Comparison of ENCODE assay signal across 31 cellular contexts in genomic region chr1:101332622-101333021, GRCh38.
"Had no signal": no experiment of that assay in that cellular context is flagged by ENCODE, and none has a peak within 500 bp of the region (broad histone marks: within the 10 kb centered on the region; RNA-seq: fewer than 3 reads in every experiment).

No MANE protein-coding gene starts in this region.

- H3K4me1 ChIP-seq: heart right ventricle, left lung, lower lobe of right lung, pancreas, prostate gland, suprapubic skin, tibial artery, upper lobe of right lung had no signal

- H3K27ac Mint-ChIP-seq: stimulated activated effector memory CD8-positive, alpha-beta T cell treated with anti-CD3 and anti-CD28 coated beads, Interleukin-12 subunit alpha, Interleukin-12 subunit beta, amount 100 ng/mL, for 72 hours had no signal

- H3K4me2 ChIP-seq: hepatocyte had no signal

- H2AFZ ChIP-seq: hepatocyte had no signal

- H3K79me2 ChIP-seq: hepatocyte had no signal

- H3K4me3 ChIP-seq: heart right ventricle, hepatocyte, left lung, lower lobe of right lung, pancreas, prostate gland, skin epidermis, suprapubic skin, thoracic aorta, tibial artery, upper lobe of right lung had no signal

- FAIRE-seq: islet of Langerhans, kidney, pancreas, urothelium cell line had no signal

- ATAC-seq: heart right ventricle; left colon; left lung; lower lobe of right lung; naive thymus-derived CD8-positive, alpha-beta T cell; pancreas; right cardiac atrium; sciatic nerve; stimulated activated effector memory CD8-positive, alpha-beta T cell treated with anti-CD3 and anti-CD28 coated beads, Interleukin-12 subunit alpha, Interleukin-12 subunit beta, amount 100 ng/mL, for 72 hours; upper lobe of right lung had no signal

- H3K27me3 ChIP-seq: hepatocyte, left lung, pancreas, suprapubic skin, tibial artery, upper lobe of right lung had no signal

- H3K27ac ChIP-seq: heart right ventricle, hepatocyte, left lung, lower lobe of right lung, pancreas, prostate gland, skin epidermis, suprapubic skin, thoracic aorta, tibial artery, upper lobe of right lung had no signal

- H3K36me3 ChIP-seq: heart right ventricle, left lung, lower lobe of right lung, pancreas, prostate gland, suprapubic skin, thoracic aorta, tibial artery, upper lobe of right lung had no signal

- DNase-seq: heart right ventricle; kidney; left colon; left lung; lower lobe of right lung; mammary epithelial cell; mesenchymal stem cell; naive thymus-derived CD8-positive, alpha-beta T cell; nucleus accumbens; pancreas; posterior cingulate gyrus; retina; right cardiac atrium; stimulated activated CD4-positive, alpha-beta T cell treated with anti-CD3 and anti-CD28 coated beads, Interleukin-12 subunit alpha, Interleukin-12 subunit beta, amount 100 ng/mL, for 4 hours; stimulated activated CD4-positive, alpha-beta T cell treated with anti-CD3 and anti-CD28 coated beads, Interleukin-15, amount 100 ng/mL, for 24 hours; stimulated activated CD4-positive, alpha-beta T cell treated with anti-CD3 and anti-CD28 coated beads, Interleukin-2, amount 100 ng/mL, for 24 hours; stimulated activated CD4-positive, alpha-beta T cell treated with anti-CD3 and anti-CD28 coated beads, Interleukin-4, amount 100 ng/mL, for 1 hour; stimulated activated naive CD4-positive, alpha-beta T cell; tibial artery; trophoblast cell; upper lobe of right lung had no signal

- H3K4me3 Mint-ChIP-seq: neural crest cell; stimulated activated effector memory CD8-positive, alpha-beta T cell treated with anti-CD3 and anti-CD28 coated beads, Interleukin-12 subunit alpha, Interleukin-12 subunit beta, amount 100 ng/mL, for 72 hours had no signal

- H3K9me3 ChIP-seq: left lung, lower lobe of right lung, pancreas, prostate gland, suprapubic skin, thoracic aorta, tibial artery, upper lobe of right lung had no signal

- H3K36me3 Mint-ChIP-seq: stimulated activated effector memory CD8-positive, alpha-beta T cell treated with anti-CD3 and anti-CD28 coated beads, Interleukin-12 subunit alpha, Interleukin-12 subunit beta, amount 100 ng/mL, for 72 hours had no signal

- H3K27me3 Mint-ChIP-seq: naive thymus-derived CD8-positive, alpha-beta T cell had no signal
